Comparison of ENCODE assay signal across 25 cellular contexts in genomic region chr11:104925850-104926249, GRCh38. TPM values are rescaled to one million over a fixed set of nuclear protein-coding genes. Genes with fewer than 3 reads are reported as not detected.
"Had no signal": no experiment of that assay in that cellular context is flagged by ENCODE, and none has a peak within 500 bp of the region (broad histone marks: within the 10 kb centered on the region; RNA-seq: fewer than 3 reads in every experiment).

No MANE protein-coding gene starts in this region.

- ATAC-seq: Panc1, PC-3, SK-N-SH treated with all-trans-retinoic acid at 6 μM for 48 hours had no signal

- H3K27ac ChIP-seq: HL-60, RWPE1 had no signal

- DNase-seq: KBM-7; MV-4-11; NCI-H1048; NCI-H1105; NCI-H1417; NCI-H1436 treated with DMSO at 0.1 percent for 48 hours; NCI-H1694; NCI-H187 treated with DMSO at 0.1 percent for 48 hours; NCI-H2029 treated with DMSO at 0.1 percent for 48 hours; NCI-H2107; NCI-H2227 treated with DMSO at 0.1 percent for 48 hours; NCI-H524; NCI-H69; NCI-H774; NK-92 treated with Interleukin-12 subunit alpha and Interleukin-12 subunit beta, amount 100 ng/mL, for 24 hours; PC-3; SHP77 had no signal

RNA-seq across cellular contexts. Expression of gene CASP12, which starts 27.6 kb away (rescaled TPM):
- total RNA-seq: LHCN-M2, MCF 10A, NCI-H460, OCI-LY7, PC-3 had no signal
